In genomic region chr7:100825215-100825671, GRCh38 we compare ENCODE assay signal across 8 cellular contexts. TPM values are rescaled to one million over a fixed set of nuclear protein-coding genes. Genes with fewer than 3 reads are reported as not detected.
DNase-seq lines count a peak whose midpoint lies in the region; ATAC-seq and TF ChIP-seq lines count a peak whose summit lies in the region.

No MANE protein-coding gene starts in this region.

- intact Hi-C loops in left ventricle myocardium superior (cut with micrococcal nuclease): no loop called here

- peak overlapping the region; percentile 93 for H3K4me2 ChIP-seq in parathyroid adenoma (ENCODE audit: low read length)

- H3K27me3 ChIP-seq in adipocyte (replicated peaks; ENCODE audit: control insufficient read depth, insufficient read depth, low read length) (no peaks in the 10 kb centered on the region), parathyroid adenoma (ENCODE audit: control insufficient read depth, insufficient read depth, low read length) (no peaks in the 10 kb centered on the region), SJCRH30 (no peaks in the 10 kb centered on the region)

- peak overlapping the region; percentile 80 for H3K9ac ChIP-seq in adipocyte (ENCODE audit: low read length)
- H3K9ac ChIP-seq in parathyroid adenoma: no peak overlapping the region

- H3K4me1 ChIP-seq in adipocyte (ENCODE audit: control insufficient read depth, insufficient read depth, low read length) (peaks cover 15% of the 10 kb centered on the region), parathyroid adenoma (no peaks in the 10 kb centered on the region), SJCRH30 (0 out of 2 replicates have a peak, but pooled peaks cover 3% of the 10 kb centered on the region)

- H3K79me2 ChIP-seq in parathyroid adenoma: no peaks in the 10 kb centered on the region

- H3K9me3 ChIP-seq in adipocyte (ENCODE audit: control insufficient read depth, low read length) (no peaks in the 10 kb centered on the region), parathyroid adenoma (ENCODE audit: control insufficient read depth, low read length) (no peaks in the 10 kb centered on the region), SJCRH30 (replicated peaks) (no peaks in the 10 kb centered on the region)

- no peak for TF ChIP-seq CTCF in parathyroid adenoma (IDR thresholded peaks at IDR 0.05)

- H3K36me3 ChIP-seq in adipocyte (ENCODE audit: control insufficient read depth, insufficient read depth, low read length, severe bottlenecking) (no peaks in the 10 kb centered on the region), parathyroid adenoma (ENCODE audit: control insufficient read depth, insufficient read depth, low read length) (no peaks in the 10 kb centered on the region), SJCRH30 (peaks cover 34% of the 10 kb centered on the region)

- H3K4me3 ChIP-seq in adipocyte (ENCODE audit: low read length) (peak overlapping the region; percentile 85), parathyroid adenoma (ENCODE audit: low read depth, low read length) (peak overlapping the region; percentile 80), SJCRH30 (no peak overlapping the region)

- ATAC-seq in left ventricle myocardium superior (peak; percentile 43), HG02610 (IDR thresholded peaks at IDR 0.05; ENCODE audit: unreplicated experiment) (no peak)

- peak overlapping the region; percentile 22 for H3K27ac ChIP-seq in parathyroid adenoma
- no peak overlapping the region for H3K27ac ChIP-seq in SJCRH30

- H2AFZ ChIP-seq in parathyroid adenoma: no peak overlapping the region

- DNase-seq in COLO668 (lab: John Stamatoyannopoulos, UW; ENCODE audit: unreplicated experiment): peak; percentile 6
- DNase-seq in adipocyte (ENCODE audit: low read depth): peak; percentile 52
- peak; percentile 52 for DNase-seq in left ventricle myocardium superior
- DNase-seq in SJCRH30: no peak
- no peak for DNase-seq in stimulated activated CD4-positive, alpha-beta T cell treated with anti-CD3 and anti-CD28 coated beads, Interleukin-4, amount 100 ng/mL, for 4 hours
- DNase-seq in NCI-H524 (lab: John Stamatoyannopoulos, UW): no peak

RNA-seq across cellular contexts. Expression of gene EPHB4, which starts 2.1 kb away (rescaled TPM):
- 22.7 TPM for total RNA-seq in left ventricle myocardium superior
- total RNA-seq in SJCRH30 (2014; rRNA removed; shearing (Covaris generic)): 61.7 and 62.3 TPM in 2 replicates

RNA-seq across cellular contexts. Expression of gene SLC12A9, which starts 27.3 kb away (rescaled TPM):
- 9.0 TPM for total RNA-seq in left ventricle myocardium superior
- total RNA-seq in SJCRH30 (2014; rRNA removed; shearing (Covaris generic)): 12.2 and 15.0 TPM in 2 replicates

RNA-seq across cellular contexts. Expression of gene TRIP6, which starts 41.9 kb away (rescaled TPM):
- 13.6 TPM for total RNA-seq in left ventricle myocardium superior
- total RNA-seq in SJCRH30 (2014; rRNA removed; shearing (Covaris generic)): 42.1 and 49.3 TPM in 2 replicates

RNA-seq across cellular contexts. Expression of gene SRRT, which starts 49.7 kb away (rescaled TPM):
- total RNA-seq in left ventricle myocardium superior: 63.2 TPM
- 140 and 156 TPM in 2 replicates for total RNA-seq in SJCRH30 (2014; rRNA removed; shearing (Covaris generic))

Comparison
In these comparisons a context has a peak if more than half of its experiments do, and no peak if none do; other contexts are left out.
1. DNase-seq: peak in COLO668 (single experiment), adipocyte (single experiment) and left ventricle myocardium superior (single experiment); none in SJCRH30 (0 of 2), stimulated activated CD4-positive, alpha-beta T cell treated with anti-CD3 and anti-CD28 coated beads, Interleukin-4, amount 100 ng/mL, for 4 hours (0 of 2) and NCI-H524 (0 of 2).